18 cellular contexts compared by ENCODE assay signal in genomic region chr20:1491891-1492642, GRCh38. TPM values are rescaled to one million over a fixed set of nuclear protein-coding genes. Genes with fewer than 3 reads are reported as not detected.
DNase-seq lines count a peak whose midpoint lies in the region; ATAC-seq and TF ChIP-seq lines count a peak whose summit lies in the region.
"Had no signal": no experiment of that assay in that cellular context is flagged by ENCODE, and none has a peak within 500 bp of the region (broad histone marks: within the 10 kb centered on the region; RNA-seq: fewer than 3 reads in every experiment).

No MANE protein-coding gene starts in this region.

- H3K36me3 ChIP-seq in heart right ventricle: no peaks in the 10 kb centered on the region
- H3K36me3 ChIP-seq: pancreas had no signal

- CTCF ChIA-PET in activated B cell treated with CpG ODN at 0.5 μM for 24 hours (lab: Charles Lee): interaction anchor here (1.3 to 1.4 kb wide), 2 partner anchors 12 to 25 kb away, joined by 4 to 9 read pairs; partner anchors contain the start of gene NSFL1C

- H3K4me1 Mint-ChIP-seq in activated B cell treated with CpG ODN at 0.5 μM for 24 hours: peaks cover 38% of the 10 kb centered on the region
- H3K4me1 Mint-ChIP-seq: mesothelial cell of epicardium had no signal

- peak overlapping the region; percentile 8 for H3K27ac Mint-ChIP-seq in activated B cell treated with CpG ODN at 0.5 μM for 24 hours
- H3K27ac Mint-ChIP-seq: activated naive CD8-positive, alpha-beta T cell; CD4-positive, alpha-beta T cell; mesothelial cell of epicardium had no signal

- ATAC-seq in activated B cell treated with CpG ODN at 0.5 μM for 24 hours (ENCODE audit: low read depth) (peak; percentile 70), heart right ventricle (peak in 5 of 8 donors; percentile 27 to 55 (median 36)), GM21717 (IDR thresholded peaks at IDR 0.05; ENCODE audit: unreplicated experiment) (no peak)

- POLR2A ChIA-PET in activated B cell treated with CpG ODN at 0.5 μM for 24 hours (lab: Charles Lee): no interaction called here

- H3K9me3 Mint-ChIP-seq in activated B cell treated with CpG ODN at 0.5 μM for 24 hours: no peaks in the 10 kb centered on the region
- H3K9me3 Mint-ChIP-seq: CD4-positive, alpha-beta T cell had no signal

- TF ChIP-seq CTCF in activated B cell treated with CpG ODN at 0.5 μM for 24 hours (IDR thresholded peaks at IDR 0.05) (no peak), heart right ventricle (IDR thresholded peaks at IDR 0.05) (no peak)

- no peak overlapping the region for H3K4me3 Mint-ChIP-seq in activated B cell treated with CpG ODN at 0.5 μM for 24 hours
- H3K4me3 Mint-ChIP-seq: activated naive CD8-positive, alpha-beta T cell; CD4-positive, alpha-beta T cell; mesothelial cell of epicardium had no signal

- H3K4me3 ChIP-seq in heart right ventricle (peak overlapping the region in 2 of 10 donors; percentile 8 to 55), skin epidermis (no peak overlapping the region)

- intact Hi-C loops in activated B cell treated with CpG ODN at 0.5 μM for 24 hours (cut with micrococcal nuclease): no loop called here
- intact Hi-C loops in heart right ventricle (cut with DNase I): no loop called here

- H3K36me3 Mint-ChIP-seq in activated B cell treated with CpG ODN at 0.5 μM for 24 hours (ENCODE audit: low read depth): no peaks in the 10 kb centered on the region
- H3K36me3 Mint-ChIP-seq: mesothelial cell of epicardium had no signal

- H3K27ac ChIP-seq in heart right ventricle: peak overlapping the region in 8 of 10 donors; percentile 6 to 92 (median 44)
- H3K27ac ChIP-seq in skin epidermis: peak overlapping the region in 16 of 21 experiments; percentile 4 to 83 (median 71)

- 53 to 64% methylated on average over 2 of the region's 2 CpGs for WGBS in heart right ventricle, 2 donors

- peaks cover 0 to 3% (median 0%) of the 10 kb centered on the region in 11 donors for H3K9me3 ChIP-seq in heart right ventricle
- H3K9me3 ChIP-seq: pancreas had no signal

- peaks cover 0 to 2% (median 0%) of the 10 kb centered on the region in 7 donors for H3K27me3 ChIP-seq in heart right ventricle
- H3K27me3 ChIP-seq: pancreas had no signal

- peaks cover 0 to 51% (median 6%) of the 10 kb centered on the region in 9 donors for H3K4me1 ChIP-seq in heart right ventricle
- H3K4me1 ChIP-seq: pancreas had no signal

- DNase-seq in KBM-7 (peak; percentile 12), activated B cell treated with CpG ODN at 0.5 μM for 24 hours (no peak), heart right ventricle (no peak), inferior parietal cortex (ENCODE audit: extremely low spot score) (no peak)
- DNase-seq in activated T-cell treated with anti-CD3 and anti-CD28 coated beads, Interleukin-2, amount 50 U/mL, for 48 hours: no peak
- no peak for DNase-seq in stimulated activated CD4-positive, alpha-beta T cell treated with anti-CD3 and anti-CD28 coated beads, Interleukin-1b, Interleukin-23, amount 100 ng/mL, for 48 hours
- DNase-seq: CD4-positive, alpha-beta T cell; cerebellar nuclear complex; Karpas-422; NCI-H2081; NCI-H69 had no signal

- H3K27me3 Mint-ChIP-seq in activated B cell treated with CpG ODN at 0.5 μM for 24 hours: peaks cover 6% of the 10 kb centered on the region

- in situ Hi-C loops in KBM-7 (cut with MboI; ENCODE audit: low pct_unique_long_range_greater_than_20kb, low sequenced_read_pairs): no loop called here

RNA-seq across cellular contexts. Expression of gene SIRPB2, which starts 0.8 kb away (rescaled TPM):
- total RNA-seq in activated B cell treated with CpG ODN at 0.5 μM for 24 hours (not detected in 2 replicates), heart right ventricle (1 to 10 TPM in 6 of 10 donors, under 1 TPM in 4; 0.23 to 7.3 (median 1.7) TPM)
- 1 to 10 TPM in 1 of 2 donors, under 1 TPM in 1; 0.88 to 1.2 TPM for polyA plus RNA-seq in heart right ventricle
- total RNA-seq: fibroblast of lung, mesothelial cell of epicardium had no signal
- polyA plus RNA-seq: fibroblast of lung, H1 had no signal

RNA-seq across cellular contexts. Expression of gene NSFL1C, which starts 25.4 kb away (rescaled TPM):
- total RNA-seq in activated B cell treated with CpG ODN at 0.5 μM for 24 hours (81.7 and 89.4 TPM in 2 replicates), heart right ventricle (10 to 100 TPM; 54.6 to 75.6 (median 63.8) TPM)
- polyA plus RNA-seq in heart right ventricle: 10 to 100 TPM; 39.4 to 46.9 TPM
